ENCODE assay signal across 11 cellular contexts in genomic region chr3:181712190-181712504, GRCh38. TPM values are rescaled to one million over a fixed set of nuclear protein-coding genes. Genes with fewer than 3 reads are reported as not detected.
DNase-seq lines count a peak whose midpoint lies in the region; ATAC-seq, FAIRE-seq and TF ChIP-seq lines count a peak whose summit lies in the region.
"Had no signal": no experiment of that assay in that cellular context is flagged by ENCODE, and none has a peak within 500 bp of the region (broad histone marks: within the 10 kb centered on the region; RNA-seq: fewer than 3 reads in every experiment).

No MANE protein-coding gene starts in this region.

- 10% methylated on average over 2 of the region's 41 CpGs for WGBS in A549 (ENCODE audit: missing lambda C conversion rate)

- H3K27me3 ChIP-seq in HUES6 (ENCODE audit: control insufficient read depth, insufficient read depth, low read length): peaks cover 19% of the 10 kb centered on the region; the same call in 1 of the 2 replicates
- H3K27me3 ChIP-seq in dorsolateral prefrontal cortex: peaks cover 0 to 99% (median 53%) of the 10 kb centered on the region in 45 donors

- no peak for FAIRE-seq in A549 (lab: Jason Lieb, UNC)
- FAIRE-seq: kidney had no signal

- peak overlapping the region; percentile 98 for H3K9ac ChIP-seq in HUES6 (ENCODE audit: low read length)

- H3K27ac ChIP-seq in A549 (peak overlapping the region; percentile 55 to 78), HUES6 (ENCODE audit: low read depth, low read length) (peak overlapping the region; percentile 97), dorsolateral prefrontal cortex (peak overlapping the region; percentile 55 to 100 (median 94))

- TF ChIP-seq CTCF in A549 (IDR thresholded peaks at IDR 0.05) (no peak), dorsolateral prefrontal cortex (IDR thresholded peaks at IDR 0.05 in 54 of 56, conservative IDR thresholded peaks at IDR 0.05 in 2 of 56; ENCODE audit: low read depth in 1 of 56, partially characterized antibody in 56 of 56) (no peak)

- H3K9me3 Mint-ChIP-seq in naive thymus-derived CD8-positive, alpha-beta T cell: peaks cover 0 to 43% (median 19%) of the 10 kb centered on the region in 9 donors

- peaks cover 5 to 15% (median 8%) of the 10 kb centered on the region in 4 donors for H3K4me1 Mint-ChIP-seq in naive thymus-derived CD8-positive, alpha-beta T cell

- no peak for TF ChIP-seq POLR2A in A549 (IDR thresholded peaks at IDR 0.05; ENCODE audit: low read length)

- H3K4me2 ChIP-seq in A549: peak overlapping the region; percentile 92

- H3K9me3 ChIP-seq in A549 (no peaks in the 10 kb centered on the region), HUES6 (ENCODE audit: control insufficient read depth, insufficient read depth, low read depth, low read length) (no peaks in the 10 kb centered on the region)

- POLR2A ChIA-PET in A549 (lab: Yijun Ruan, JAX): no interaction called here
- POLR2A ChIA-PET in naive thymus-derived CD8-positive, alpha-beta T cell (lab: Charles Lee): no interaction called here

- DNase-seq in A549 (ENCODE audit: low read depth in 1 of 2, low spot score in 1 of 2): no peak
- no peak for DNase-seq in dorsolateral prefrontal cortex
- no peak for DNase-seq in naive thymus-derived CD8-positive, alpha-beta T cell
- DNase-seq in 8988T: no peak
- DNase-seq in AG08395 (ENCODE audit: low spot score): no peak
- DNase-seq in effector CD4-positive, alpha-beta T cell: no peak
- DNase-seq: kidney had no signal

- CTCF ChIA-PET in A549 (lab: Yijun Ruan, JAX): no interaction called here

- H3K4me1 ChIP-seq in A549: peaks cover 9% of the 10 kb centered on the region; the same call in 1 of the 3 replicates
- peaks cover 27% of the 10 kb centered on the region for H3K4me1 ChIP-seq in HUES6 (ENCODE audit: control insufficient read depth, insufficient read depth, low read length)

- H3K36me3 ChIP-seq in HUES6 (ENCODE audit: control insufficient read depth, insufficient read depth, low read length): peaks cover 22% of the 10 kb centered on the region

- H3K4me3 ChIP-seq in A549: peak overlapping the region; percentile 53
- H3K4me3 ChIP-seq in HUES6 (ENCODE audit: low read depth, low read length): peak overlapping the region; percentile 96
- peak overlapping the region; percentile 26 to 93 (median 66) for H3K4me3 ChIP-seq in dorsolateral prefrontal cortex

- TF ChIP-seq RAD21 in A549 (conservative IDR thresholded peaks at IDR 0.05 in 1 of 2, IDR thresholded peaks at IDR 0.05 in 1 of 2): no peak

- TF ChIP-seq EP300 in A549 (IDR thresholded peaks at IDR 0.05): no peak

- peaks cover 5 to 22% (median 12%) of the 10 kb centered on the region in 3 donors for H3K36me3 Mint-ChIP-seq in naive thymus-derived CD8-positive, alpha-beta T cell

- H3K4me3 Mint-ChIP-seq in naive thymus-derived CD8-positive, alpha-beta T cell: peak overlapping the region in 9 of 10 donors; percentile 28 to 68 (median 41)
- H3K4me3 Mint-ChIP-seq: activated naive CD4-positive, alpha-beta T cell treated with anti-CD3 and anti-CD28 coated beads for 36 hours had no signal

- intact Hi-C loops in dorsolateral prefrontal cortex (cut with DNase I): loop anchor here (5.0 to 10.0 kb wide), 4 partner anchors 545 to 970 kb away; no protein-coding TSS in a partner anchor

- H3K27ac Mint-ChIP-seq in naive thymus-derived CD8-positive, alpha-beta T cell: peak overlapping the region in 1 of 10 donors; percentile 75
- H3K27ac Mint-ChIP-seq: activated naive CD4-positive, alpha-beta T cell treated with anti-CD3 and anti-CD28 coated beads for 36 hours had no signal

- peaks cover 14 to 63% (median 46%) of the 10 kb centered on the region in 5 donors for H3K27me3 Mint-ChIP-seq in naive thymus-derived CD8-positive, alpha-beta T cell

- ATAC-seq in A549 (peak; percentile 28 to 35), GM19324 (IDR thresholded peaks at IDR 0.05; ENCODE audit: low FRiP score, unreplicated experiment) (no peak)
- peak in 1 of 2 donors; percentile 34 for ATAC-seq in naive thymus-derived CD8-positive, alpha-beta T cell

TF ChIP-seq in A549, 52 proteins besides CTCF, POLR2A, EP300 and RAD21:
- TF ChIP-seq GATA3 (IDR thresholded peaks at IDR 0.05; ENCODE audit: borderline replicate concordance) (no peak), HOXB13 (CRISPR knock-in tag; IDR thresholded peaks at IDR 0.05; ENCODE audit: low read depth) (no peak), RFX5 (IDR thresholded peaks at IDR 0.05) (no peak), ESRRA (IDR thresholded peaks at IDR 0.05; ENCODE audit: borderline replicate concordance, low read length) (no peak), BHLHE40 (IDR thresholded peaks at IDR 0.05; ENCODE audit: low read depth, low read length) (no peak), ZC3H11A (IDR thresholded peaks at IDR 0.05) (no peak), HES2 (IDR thresholded peaks at IDR 0.05) (no peak), POLR2AphosphoS2 (conservative IDR thresholded peaks at IDR 0.05; ENCODE audit: low read length) (no peak), ZNF302 (CRISPR knock-in tag; IDR thresholded peaks at IDR 0.05) (no peak), MAZ (IDR thresholded peaks at IDR 0.05; ENCODE audit: borderline replicate concordance, low read depth, low read length) (no peak), ELK1 (IDR thresholded peaks at IDR 0.05; ENCODE audit: low read depth, low read length) (no peak), HEYL (CRISPR knock-in tag; IDR thresholded peaks at IDR 0.05) (no peak), MAX (IDR thresholded peaks at IDR 0.05) (no peak), SMC3 (IDR thresholded peaks at IDR 0.05) (no peak), MAFK (IDR thresholded peaks at IDR 0.05; ENCODE audit: partially characterized antibody) (no peak), KDM1A (IDR thresholded peaks at IDR 0.05; ENCODE audit: low read depth) (no peak), HDAC2 (IDR thresholded peaks at IDR 0.05) (no peak)

RNA-seq across cellular contexts. Expression of gene SOX2, which starts 0.4 kb away (rescaled TPM):
- 2.5 and 3.4 TPM in 2 replicates for polyA plus RNA-seq in A549 (2011; rRNA removed)
- 4.3 and 6.4 TPM in 2 replicates for polyA plus RNA-seq in A549 (2012; cell fraction: cytosol; rRNA removed)
- 4.6 and 8.4 TPM in 2 replicates for polyA plus RNA-seq in A549 (2012; cell fraction: nucleus; rRNA removed)
- 1.9 to 2.2 TPM (median 2.1 TPM) in 3 replicates for polyA plus RNA-seq in A549 (2017; fragmentation: RNase III; extraction: RNeasy Plus Mini Kit Qiagen cat#74134 plus additional on column Dnase treatment)
- 0.62 and 0.83 TPM in 2 replicates for polyA minus RNA-seq in A549 (2011; rRNA and poly(A)+ RNA removed)
- total RNA-seq in dorsolateral prefrontal cortex: 100 to 1,000 TPM in 10 of 120 experiments, 10 to 100 TPM in 110; 34.2 to 159 (median 72.8) TPM
- not detected for total RNA-seq in naive thymus-derived CD8-positive, alpha-beta T cell
- polyA plus RNA-seq in naive thymus-derived CD8-positive, alpha-beta T cell: not detected
- total RNA-seq: activated naive CD4-positive, alpha-beta T cell treated with anti-CD3 and anti-CD28 coated beads for 36 hours; HT1080 had no signal

Comparison
In these comparisons a context has a peak if more than half of its experiments do, and no peak if none do; other contexts are left out.
1. RNA of gene SOX2, which starts 0.4 kb away (total RNA-seq): 34.2 to 159 TPM in dorsolateral prefrontal cortex; not detected in naive thymus-derived CD8-positive, alpha-beta T cell; every median in the first group is over 10 times any median in the second.
2. Peak in every context shown above with its lines, with median percentiles within 50 percentile points of each other: H3K27ac ChIP-seq and H3K4me3 ChIP-seq.